In genomic region chr1:158506369-158506987, GRCh38 we compare ENCODE assay signal across 9 cellular contexts. TPM values are rescaled to one million over a fixed set of nuclear protein-coding genes. Genes with fewer than 3 reads are reported as not detected.
DNase-seq lines count a peak whose midpoint lies in the region; ATAC-seq and TF ChIP-seq lines count a peak whose summit lies in the region.
"Had no signal": no experiment of that assay in that cellular context is flagged by ENCODE, and none has a peak within 500 bp of the region (broad histone marks: within the 10 kb centered on the region; RNA-seq: fewer than 3 reads in every experiment).

No MANE protein-coding gene starts in this region.

- TF ChIP-seq CTCF in GM20000 (IDR thresholded peaks at IDR 0.05; ENCODE audit: extremely low read depth, missing control alignments): peak; percentile 72
- peak; percentile 52 for TF ChIP-seq CTCF in SK-N-SH (IDR thresholded peaks at IDR 0.05)
- TF ChIP-seq CTCF in brain microvascular endothelial cell (IDR thresholded peaks at IDR 0.05; ENCODE audit: low read depth, low read length, missing control alignments): no peak

- DNase-seq in AML-193 (lab: John Stamatoyannopoulos, UW): peak; percentile 33 to 40
- peak; percentile 23 for DNase-seq in GM20000 (ENCODE audit: low spot score)
- peak; percentile 1 for DNase-seq in SK-N-SH
- peak; percentile 21 for DNase-seq in brain microvascular endothelial cell
- DNase-seq in naive thymus-derived CD4-positive, alpha-beta T cell: peak in 3 of 9 donors; percentile 4 to 33 (median 9)
- no peak for DNase-seq in NCI-H748 treated with DMSO at 0.1 percent for 48 hours (lab: John Stamatoyannopoulos, UW)

- no peaks in the 10 kb centered on the region for H3K9me2 ChIP-seq in SK-N-SH

- POLR2A ChIA-PET in SK-N-SH (lab: Yijun Ruan, JAX): no interaction called here
- POLR2A ChIA-PET in naive thymus-derived CD4-positive, alpha-beta T cell (lab: Charles Lee): no interaction called here

- no peaks in the 10 kb centered on the region for H3K4me1 ChIP-seq in SK-N-SH (ENCODE audit: control insufficient read depth in 1 of 2, insufficient read depth in 2 of 2, low read depth in 1 of 2, low read length in 1 of 2)
- no peaks in the 10 kb centered on the region for H3K4me1 ChIP-seq in naive thymus-derived CD4-positive, alpha-beta T cell (ENCODE audit: control insufficient read depth in 2 of 2, insufficient read depth in 2 of 2, low read length in 2 of 2)
- H3K4me1 ChIP-seq: thyroid gland had no signal

- no peak for TF ChIP-seq EP300 in SK-N-SH (IDR thresholded peaks at IDR 0.05; ENCODE audit: borderline replicate concordance in 1 of 2, low read depth in 1 of 2, low read length in 1 of 2)

- H3K9me3 ChIP-seq in SK-N-SH: no peaks in the 10 kb centered on the region
- H3K9me3 ChIP-seq in naive thymus-derived CD4-positive, alpha-beta T cell (ENCODE audit: control insufficient read depth in 2 of 3, low read length in 3 of 3): no peaks in the 10 kb centered on the region
- H3K9me3 ChIP-seq: thyroid gland had no signal

- no peaks in the 10 kb centered on the region for H4K20me1 ChIP-seq in SK-N-SH (ENCODE audit: insufficient read depth)

- in situ Hi-C loops in brain microvascular endothelial cell (cut with HindIII; ENCODE audit: low pct_ligation_motif_present, low sequenced_read_pairs): no loop called here

- H3K4me3 Mint-ChIP-seq in naive thymus-derived CD4-positive, alpha-beta T cell: no peak overlapping the region

- H3K27me3 ChIP-seq in SK-N-SH (ENCODE audit: insufficient read depth): no peaks in the 10 kb centered on the region; the same call in 1 of the 2 replicates
- H3K27me3 ChIP-seq in brain microvascular endothelial cell (replicated peaks): no peaks in the 10 kb centered on the region
- no peaks in the 10 kb centered on the region for H3K27me3 ChIP-seq in naive thymus-derived CD4-positive, alpha-beta T cell (ENCODE audit: control insufficient read depth in 2 of 2, insufficient read depth in 2 of 2, low read length in 2 of 2)
- H3K27me3 ChIP-seq: thyroid gland had no signal

- H3K36me3 Mint-ChIP-seq in naive thymus-derived CD4-positive, alpha-beta T cell: peaks cover 0 to 3% (median 0%) of the 10 kb centered on the region in 5 donors

- intact Hi-C loops in naive thymus-derived CD4-positive, alpha-beta T cell (cut with micrococcal nuclease): loop anchor here in 1 of 2 donors (1.0 kb wide), 2 partner anchors 492 to 566 kb away; no protein-coding TSS in a partner anchor

- CTCF ChIA-PET in SK-N-SH (lab: Yijun Ruan, JAX): interaction anchor here (0.7 to 1.0 kb wide), 2 partner anchors 9 to 21 kb away, joined by 3 read pairs; no protein-coding TSS in a partner anchor
- CTCF ChIA-PET in naive thymus-derived CD4-positive, alpha-beta T cell (lab: Charles Lee): interaction anchor here (1.3 kb wide), 1 partner anchor 564 kb away, joined by 5 read pairs; no protein-coding TSS in a partner anchor

- no peak overlapping the region for H3K27ac Mint-ChIP-seq in naive thymus-derived CD4-positive, alpha-beta T cell

- no peaks in the 10 kb centered on the region for H3K36me3 ChIP-seq in SK-N-SH (replicated peaks in 1 of 2; ENCODE audit: control insufficient read depth in 1 of 2, insufficient read depth in 2 of 2, low read length in 1 of 2)
- H3K36me3 ChIP-seq in brain microvascular endothelial cell (replicated peaks): no peaks in the 10 kb centered on the region
- no peaks in the 10 kb centered on the region for H3K36me3 ChIP-seq in naive thymus-derived CD4-positive, alpha-beta T cell (ENCODE audit: control insufficient read depth in 2 of 3, insufficient read depth in 3 of 3, low read length in 3 of 3)
- H3K36me3 ChIP-seq: thyroid gland had no signal

- no peaks in the 10 kb centered on the region for H3K79me2 ChIP-seq in SK-N-SH (ENCODE audit: insufficient read depth)

- H3K4me1 Mint-ChIP-seq in naive thymus-derived CD4-positive, alpha-beta T cell: no peaks in the 10 kb centered on the region

- H3K9me3 Mint-ChIP-seq in naive thymus-derived CD4-positive, alpha-beta T cell: peaks cover 0 to 14% (median 3%) of the 10 kb centered on the region in 11 donors

- ATAC-seq in naive thymus-derived CD4-positive, alpha-beta T cell: peak; percentile 57
- ATAC-seq in GM18870 (IDR thresholded peaks at IDR 0.05; ENCODE audit: unreplicated experiment) (no peak), HG03039 (IDR thresholded peaks at IDR 0.05; ENCODE audit: unreplicated experiment) (no peak)

- no peaks in the 10 kb centered on the region for H3F3A ChIP-seq in SK-N-SH (replicated peaks; ENCODE audit: insufficient read depth)

- H3K9ac ChIP-seq in SK-N-SH: no peak overlapping the region

- H3K4me3 ChIP-seq in SK-N-SH (ENCODE audit: low read depth in 2 of 2, low read length in 1 of 2) (no peak overlapping the region), brain microvascular endothelial cell (ENCODE audit: low read depth, low read length) (no peak overlapping the region)
- no peak overlapping the region for H3K4me3 ChIP-seq in naive thymus-derived CD4-positive, alpha-beta T cell (ENCODE audit: low read length)
- H3K4me3 ChIP-seq: thyroid gland had no signal

- peaks cover 31 to 41% (median 34%) of the 10 kb centered on the region in 5 donors for H3K27me3 Mint-ChIP-seq in naive thymus-derived CD4-positive, alpha-beta T cell

- no peak overlapping the region for H3K4me2 ChIP-seq in SK-N-SH

- no peak overlapping the region for H2AFZ ChIP-seq in SK-N-SH (ENCODE audit: low read depth)

- H3K27ac ChIP-seq in SK-N-SH (ENCODE audit: low read depth in 2 of 2, low read length in 1 of 2) (no peak overlapping the region), brain microvascular endothelial cell (no peak overlapping the region)
- no peak overlapping the region for H3K27ac ChIP-seq in naive thymus-derived CD4-positive, alpha-beta T cell (ENCODE audit: low read depth, low read length)
- H3K27ac ChIP-seq: thyroid gland had no signal

- peak; percentile 28; the same call in 1 of the 2 replicates for TF ChIP-seq RAD21 in SK-N-SH (IDR thresholded peaks at IDR 0.05; ENCODE audit: low read length)

- 0% methylated on average over 1 of the region's 1 CpG for WGBS in SK-N-SH (ENCODE audit: low lambda C conversion rate)

TF ChIP-seq in SK-N-SH, 30 proteins besides CTCF, POLR2A, EP300 and RAD21:
- TF ChIP-seq RXRA (IDR thresholded peaks at IDR 0.05; ENCODE audit: borderline replicate concordance, low read depth): no peak
- peak; percentile 29; the same call in 1 of the 2 replicates for TF ChIP-seq SMC3 (IDR thresholded peaks at IDR 0.05; ENCODE audit: low read depth, low read length)

RNA-seq across cellular contexts. Expression of gene OR10R2, which starts 34.5 kb away (rescaled TPM):
- polyA plus RNA-seq in SK-N-SH (2012; rRNA removed): not detected in 2 replicates
- polyA plus RNA-seq in SK-N-SH (2012; cell fraction: cytosol; rRNA removed): not detected in 2 replicates
- polyA plus RNA-seq in SK-N-SH (2012; cell fraction: nucleus; rRNA removed): not detected in 2 replicates
- total RNA-seq in naive thymus-derived CD4-positive, alpha-beta T cell: not detected
- polyA plus RNA-seq in naive thymus-derived CD4-positive, alpha-beta T cell: not detected
- total RNA-seq: thyroid gland had no signal

RNA-seq across cellular contexts. Expression of gene OR10K1, which starts 44.8 kb away (rescaled TPM):
- polyA plus RNA-seq in SK-N-SH (2012; rRNA removed): not detected in 2 replicates
- polyA plus RNA-seq in SK-N-SH (2012; cell fraction: cytosol; rRNA removed): not detected in 2 replicates
- polyA plus RNA-seq in SK-N-SH (2012; cell fraction: nucleus; rRNA removed): not detected in 2 replicates
- total RNA-seq in naive thymus-derived CD4-positive, alpha-beta T cell: not detected
- polyA plus RNA-seq in naive thymus-derived CD4-positive, alpha-beta T cell: not detected
- total RNA-seq: thyroid gland had no signal

RNA-seq across cellular contexts. Expression of gene OR6Y1, which starts 47.7 kb away (rescaled TPM):
- not detected in 2 replicates for polyA plus RNA-seq in SK-N-SH (2012; rRNA removed)
- not detected in 2 replicates for polyA plus RNA-seq in SK-N-SH (2012; cell fraction: cytosol; rRNA removed)
- polyA plus RNA-seq in SK-N-SH (2012; cell fraction: nucleus; rRNA removed): not detected in 2 replicates
- not detected for total RNA-seq in naive thymus-derived CD4-positive, alpha-beta T cell
- not detected for polyA plus RNA-seq in naive thymus-derived CD4-positive, alpha-beta T cell
- total RNA-seq: thyroid gland had no signal
